Comparison of ENCODE assay signal across 35 cellular contexts in genomic region chr13:51050021-51050886, GRCh38.
"Had no signal": no experiment of that assay in that cellular context is flagged by ENCODE, and none has a peak within 500 bp of the region (broad histone marks: within the 10 kb centered on the region; RNA-seq: fewer than 3 reads in every experiment).

No MANE protein-coding gene starts in this region.

- H3K4me1 ChIP-seq: adrenal gland, breast epithelium, colonic mucosa, gastroesophageal sphincter, heart right ventricle had no signal

- DNase-seq: activated CD4-positive, alpha-beta memory T cell treated with anti-CD3 and anti-CD28 coated beads for 36 hours; activated CD4-positive, alpha-beta T cell treated with anti-CD3 and anti-CD28 coated beads for 36 hours; activated CD4-positive, alpha-beta T cell treated with anti-CD3 and anti-CD28 coated beads, Interleukin-2, amount 10 ng/mL, durations not matched to agents 24 days and 14 days; activated CD4-positive, CD25-positive, alpha-beta regulatory T cell; activated CD4-positive, CD25-positive, alpha-beta regulatory T cell treated with anti-CD3 and anti-CD28 coated beads, Interleukin-2, amount 50 U/mL, for 72 hours; activated CD8-positive, alpha-beta memory T cell treated with anti-CD3 and anti-CD28 coated beads, Interleukin-2, amount 10 ng/mL, durations not matched to agents 7 days and 5 days; activated CD8-positive, alpha-beta memory T cell treated with anti-CD3 and anti-CD28 coated beads, Interleukin-2, amount 50 U/mL, for 4 hours; activated CD8-positive, alpha-beta T cell treated with anti-CD3 and anti-CD28 coated beads, Interleukin-2, amount 10 ng/mL, durations not matched to agents 7 days and 5 days; activated effector memory CD4-positive, alpha-beta T cell treated with anti-CD3 and anti-CD28 coated beads, Interleukin-2, amount 50 U/mL, for 16 hours; activated naive CD4-positive, alpha-beta T cell treated with anti-CD3 and anti-CD28 coated beads for 36 hours; activated naive CD8-positive, alpha-beta T cell treated with anti-CD3 and anti-CD28 coated beads for 36 hours; activated naive CD8-positive, alpha-beta T cell treated with anti-CD3 and anti-CD28 coated beads, Interleukin-2, amount 50 U/mL, for 24 hours; activated T-cell treated with anti-CD3 and anti-CD28 coated beads, Interleukin-2, amount 50 U/mL, for 1 hour; activated T-cell treated with anti-CD3 and anti-CD28 coated beads, Interleukin-2, amount 50 U/mL, for 48 hours; adrenal gland; amygdala; aorta; central memory CD4-positive, alpha-beta T cell; cerebellar nuclear complex; colonic mucosa; dorsolateral prefrontal cortex; effector CD4-positive, alpha-beta T cell; effector memory CD8-positive, alpha-beta T cell; foreskin melanocyte; heart right ventricle; T-helper 2 cell had no signal

- H3K27me3 Mint-ChIP-seq: activated CD4-positive, alpha-beta memory T cell treated with anti-CD3 and anti-CD28 coated beads for 36 hours; activated naive CD4-positive, alpha-beta T cell treated with anti-CD3 and anti-CD28 coated beads, Interleukin-2, amount 50 U/mL, for 24 hours; activated naive CD8-positive, alpha-beta T cell treated with anti-CD3 and anti-CD28 coated beads for 36 hours had no signal

- H3K27ac ChIP-seq: adrenal gland, breast epithelium, cardiac muscle cell, colonic mucosa, dorsolateral prefrontal cortex, epithelial cell of prostate, gastroesophageal sphincter, heart right ventricle, hepatocyte had no signal

- H3K4me1 Mint-ChIP-seq: activated CD4-positive, alpha-beta T cell treated with anti-CD3 and anti-CD28 coated beads for 36 hours; activated CD4-positive, alpha-beta T cell treated with anti-CD3 and anti-CD28 coated beads, Interleukin-2, amount 10 ng/mL, durations not matched to agents 24 days and 14 days; activated CD8-positive, alpha-beta memory T cell treated with anti-CD3 and anti-CD28 coated beads, Interleukin-2, amount 10 ng/mL, durations not matched to agents 7 days and 5 days; activated naive CD4-positive, alpha-beta T cell treated with anti-CD3 and anti-CD28 coated beads, Interleukin-2, amount 50 U/mL, for 24 hours; activated naive CD8-positive, alpha-beta T cell treated with anti-CD3 and anti-CD28 coated beads for 36 hours; activated naive CD8-positive, alpha-beta T cell treated with anti-CD3 and anti-CD28 coated beads, Interleukin-2, amount 50 U/mL, for 24 hours; brain had no signal

- H2AFZ ChIP-seq: hepatocyte had no signal

- H3K36me3 ChIP-seq: adrenal gland, breast epithelium, cardiac muscle cell, colonic mucosa, gastroesophageal sphincter, heart right ventricle had no signal

- ATAC-seq: activated CD4-positive, alpha-beta T cell treated with anti-CD3 and anti-CD28 coated beads for 36 hours; activated CD8-positive, alpha-beta memory T cell treated with anti-CD3 and anti-CD28 coated beads, Interleukin-2, amount 10 ng/mL, durations not matched to agents 7 days and 5 days; activated CD8-positive, alpha-beta T cell treated with anti-CD3 and anti-CD28 coated beads, Interleukin-2, amount 10 ng/mL, durations not matched to agents 7 days and 5 days; activated naive CD8-positive, alpha-beta T cell treated with anti-CD3 and anti-CD28 coated beads, Interleukin-2, amount 50 U/mL, for 24 hours; effector memory CD8-positive, alpha-beta T cell; gastroesophageal sphincter; heart right ventricle had no signal

- H3K4me3 Mint-ChIP-seq: activated CD4-positive, alpha-beta memory T cell treated with anti-CD3 and anti-CD28 coated beads for 36 hours; activated CD4-positive, alpha-beta T cell treated with anti-CD3 and anti-CD28 coated beads for 36 hours; activated CD4-positive, alpha-beta T cell treated with anti-CD3 and anti-CD28 coated beads, Interleukin-2, amount 10 ng/mL, durations not matched to agents 24 days and 14 days; activated CD8-positive, alpha-beta memory T cell treated with anti-CD3 and anti-CD28 coated beads, Interleukin-2, amount 10 ng/mL, durations not matched to agents 7 days and 5 days; activated CD8-positive, alpha-beta T cell treated with anti-CD3 and anti-CD28 coated beads, Interleukin-2, amount 10 ng/mL, durations not matched to agents 7 days and 5 days; activated naive CD4-positive, alpha-beta T cell treated with anti-CD3 and anti-CD28 coated beads for 36 hours; activated naive CD4-positive, alpha-beta T cell treated with anti-CD3 and anti-CD28 coated beads, Interleukin-2, amount 50 U/mL, for 24 hours; activated naive CD8-positive, alpha-beta T cell treated with anti-CD3 and anti-CD28 coated beads for 36 hours; activated naive CD8-positive, alpha-beta T cell treated with anti-CD3 and anti-CD28 coated beads, Interleukin-2, amount 50 U/mL, for 24 hours; activated T-helper 1 cell treated with anti-CD3 and anti-CD28 coated beads, Interleukin-12 subunit alpha, Interleukin-12 subunit beta, Interleukin-2, Interleukin-4 antibody, amounts not matched to agents 30 ng/mL and 10 ng/mL and 1 ng/mL, durations not matched to agents 14 hours and 24 hours and 36 hours; brain; effector memory CD8-positive, alpha-beta T cell had no signal

- H3K36me3 Mint-ChIP-seq: activated CD4-positive, alpha-beta memory T cell treated with anti-CD3 and anti-CD28 coated beads for 36 hours; activated CD8-positive, alpha-beta memory T cell treated with anti-CD3 and anti-CD28 coated beads, Interleukin-2, amount 10 ng/mL, durations not matched to agents 7 days and 5 days; activated naive CD4-positive, alpha-beta T cell treated with anti-CD3 and anti-CD28 coated beads, Interleukin-2, amount 50 U/mL, for 24 hours; activated naive CD8-positive, alpha-beta T cell treated with anti-CD3 and anti-CD28 coated beads for 36 hours; brain had no signal

- H3K9me3 ChIP-seq: adrenal gland, breast epithelium, colonic mucosa, gastroesophageal sphincter, heart right ventricle had no signal

- H3K4me2 ChIP-seq: hepatocyte had no signal

- H3K27me3 ChIP-seq: adrenal gland, breast epithelium, cardiac muscle cell, colonic mucosa, dorsolateral prefrontal cortex, gastroesophageal sphincter, heart right ventricle, hepatocyte had no signal

- H3K9me3 Mint-ChIP-seq: activated CD4-positive, alpha-beta memory T cell treated with anti-CD3 and anti-CD28 coated beads for 36 hours; activated CD4-positive, alpha-beta T cell treated with anti-CD3 and anti-CD28 coated beads, Interleukin-2, amount 10 ng/mL, durations not matched to agents 24 days and 14 days; activated naive CD4-positive, alpha-beta T cell treated with anti-CD3 and anti-CD28 coated beads for 36 hours; activated naive CD4-positive, alpha-beta T cell treated with anti-CD3 and anti-CD28 coated beads, Interleukin-2, amount 50 U/mL, for 24 hours; activated naive CD8-positive, alpha-beta T cell treated with anti-CD3 and anti-CD28 coated beads for 36 hours; activated naive CD8-positive, alpha-beta T cell treated with anti-CD3 and anti-CD28 coated beads, Interleukin-2, amount 50 U/mL, for 24 hours; activated T-helper 1 cell treated with anti-CD3 and anti-CD28 coated beads, Interleukin-12 subunit alpha, Interleukin-12 subunit beta, Interleukin-2, Interleukin-4 antibody, amounts not matched to agents 30 ng/mL and 10 ng/mL and 1 ng/mL, durations not matched to agents 14 hours and 24 hours and 36 hours; activated T-helper 2 cell treated with anti-CD3 and anti-CD28 coated beads, Interferon-gamma antibody, Interleukin-2, Interleukin-4, amounts not matched to agents 10 μg/mL and 5 μg/mL and 100 μg/mL, durations not matched to agents 14 hours and 24 hours and 36 hours; effector memory CD8-positive, alpha-beta T cell had no signal

- H3K4me3 ChIP-seq: adrenal gland, breast epithelium, cardiac muscle cell, colonic mucosa, dorsolateral prefrontal cortex, gastroesophageal sphincter, heart right ventricle, hepatocyte had no signal

- H3K27ac Mint-ChIP-seq: activated CD4-positive, alpha-beta memory T cell treated with anti-CD3 and anti-CD28 coated beads for 36 hours; activated CD4-positive, alpha-beta T cell treated with anti-CD3 and anti-CD28 coated beads for 36 hours; activated CD4-positive, alpha-beta T cell treated with anti-CD3 and anti-CD28 coated beads, Interleukin-2, amount 10 ng/mL, durations not matched to agents 24 days and 14 days; activated CD8-positive, alpha-beta memory T cell treated with anti-CD3 and anti-CD28 coated beads, Interleukin-2, amount 10 ng/mL, durations not matched to agents 7 days and 5 days; activated CD8-positive, alpha-beta T cell treated with anti-CD3 and anti-CD28 coated beads, Interleukin-2, amount 10 ng/mL, durations not matched to agents 7 days and 5 days; activated naive CD4-positive, alpha-beta T cell treated with anti-CD3 and anti-CD28 coated beads for 36 hours; activated naive CD4-positive, alpha-beta T cell treated with anti-CD3 and anti-CD28 coated beads, Interleukin-2, amount 50 U/mL, for 24 hours; activated naive CD8-positive, alpha-beta T cell treated with anti-CD3 and anti-CD28 coated beads for 36 hours; activated naive CD8-positive, alpha-beta T cell treated with anti-CD3 and anti-CD28 coated beads, Interleukin-2, amount 50 U/mL, for 24 hours; activated T-helper 1 cell treated with anti-CD3 and anti-CD28 coated beads, Interleukin-12 subunit alpha, Interleukin-12 subunit beta, Interleukin-2, Interleukin-4 antibody, amounts not matched to agents 30 ng/mL and 10 ng/mL and 1 ng/mL, durations not matched to agents 14 hours and 24 hours and 36 hours; activated T-helper 2 cell treated with anti-CD3 and anti-CD28 coated beads, Interferon-gamma antibody, Interleukin-2, Interleukin-4, amounts not matched to agents 10 μg/mL and 5 μg/mL and 100 μg/mL, durations not matched to agents 14 hours and 24 hours and 36 hours; brain; effector memory CD8-positive, alpha-beta T cell had no signal
